ENCODE assay signal across 28 cellular contexts in genomic region chr2:181177376-181177775, GRCh38.
DNase-seq lines count a peak whose midpoint lies in the region; ATAC-seq and TF ChIP-seq lines count a peak whose summit lies in the region.
"Had no signal": no experiment of that assay in that cellular context is flagged by ENCODE, and none has a peak within 500 bp of the region (broad histone marks: within the 10 kb centered on the region; RNA-seq: fewer than 3 reads in every experiment).

No MANE protein-coding gene starts in this region.

- POLR2A ChIA-PET in CD8-positive, alpha-beta T cell (lab: Charles Lee): interaction anchor here (0.7 to 1.5 kb wide), 3 partner anchors 18 to 132 kb away, joined by 3 read pairs; no protein-coding TSS in a partner anchor

- peaks cover 14% of the 10 kb centered on the region for H3K9me3 Mint-ChIP-seq in T-helper 2 cell treated with Interferon-gamma antibody and Interleukin-4, amounts not matched to agents 5 μg/mL and 100 μg/mL, for 36 hours
- peaks cover 7% of the 10 kb centered on the region for H3K9me3 Mint-ChIP-seq in CD8-positive, alpha-beta T cell
- H3K9me3 Mint-ChIP-seq in activated T-helper 2 cell treated with anti-CD3 and anti-CD28 coated beads, Interferon-gamma antibody, Interleukin-2, Interleukin-4, amounts not matched to agents 10 μg/mL and 5 μg/mL and 100 μg/mL, durations not matched to agents 14 hours and 24 hours and 36 hours: peaks cover 11% of the 10 kb centered on the region
- H3K9me3 Mint-ChIP-seq: activated B cell treated with CpG ODN at 0.5 μM for 24 hours, nephron had no signal

- H3K9me3 ChIP-seq in CD8-positive, alpha-beta T cell (ENCODE audit: low read length): no peaks in the 10 kb centered on the region
- H3K9me3 ChIP-seq: mucosa of descending colon, upper lobe of left lung had no signal

- no peaks in the 10 kb centered on the region for H3K27me3 ChIP-seq in CD8-positive, alpha-beta T cell (ENCODE audit: insufficient read depth, low read length)
- H3K27me3 ChIP-seq: brain microvascular endothelial cell, upper lobe of left lung had no signal

- peak overlapping the region; percentile 88 for H3K27ac Mint-ChIP-seq in T-helper 2 cell treated with Interferon-gamma antibody and Interleukin-4, amounts not matched to agents 5 μg/mL and 100 μg/mL, for 36 hours
- H3K27ac Mint-ChIP-seq in CD8-positive, alpha-beta T cell: peak overlapping the region; percentile 15
- H3K27ac Mint-ChIP-seq in activated T-helper 2 cell treated with anti-CD3 and anti-CD28 coated beads, Interferon-gamma antibody, Interleukin-2, Interleukin-4, amounts not matched to agents 10 μg/mL and 5 μg/mL and 100 μg/mL, durations not matched to agents 14 hours and 24 hours and 36 hours: peak overlapping the region; percentile 69
- H3K27ac Mint-ChIP-seq: activated B cell treated with CpG ODN at 0.5 μM for 24 hours, nephron had no signal

- peak overlapping the region; percentile 51 for H3K4me3 Mint-ChIP-seq in T-helper 2 cell treated with Interferon-gamma antibody and Interleukin-4, amounts not matched to agents 5 μg/mL and 100 μg/mL, for 36 hours
- no peak overlapping the region for H3K4me3 Mint-ChIP-seq in CD8-positive, alpha-beta T cell
- H3K4me3 Mint-ChIP-seq in activated T-helper 2 cell treated with anti-CD3 and anti-CD28 coated beads, Interferon-gamma antibody, Interleukin-2, Interleukin-4, amounts not matched to agents 10 μg/mL and 5 μg/mL and 100 μg/mL, durations not matched to agents 14 hours and 24 hours and 36 hours (ENCODE audit: low read depth): no peak overlapping the region
- H3K4me3 Mint-ChIP-seq: activated B cell treated with CpG ODN at 0.5 μM for 24 hours, nephron had no signal

- TF ChIP-seq CTCF in CD8-positive, alpha-beta T cell (IDR thresholded peaks at IDR 0.05): no peak

- intact Hi-C loops in CD8-positive, alpha-beta T cell (cut with DNase I, micrococcal nuclease): loop anchor here in 1 of 2 experiments (2.0 to 5.0 kb wide), 3 partner anchors 13 to 35 kb away; no protein-coding TSS in a partner anchor
- intact Hi-C loops in activated T-helper 2 cell treated with anti-CD3 and anti-CD28 coated beads, Interferon-gamma antibody, Interleukin-2, Interleukin-4, amounts not matched to agents 10 μg/mL and 5 μg/mL and 100 μg/mL, durations not matched to agents 14 hours and 24 hours and 36 hours (cut with micrococcal nuclease): loop anchor here (1.0 to 10.0 kb wide), 3 partner anchors 8 to 617 kb away; no protein-coding TSS in a partner anchor

- DNase-seq in T-helper 2 cell treated with Interferon-gamma antibody and Interleukin-4, amounts not matched to agents 5 μg/mL and 100 μg/mL, for 36 hours (ENCODE audit: low spot score): no peak
- DNase-seq in T-helper 2 cell (no peak), iris pigment epithelial cell (ENCODE audit: low read depth) (peak; percentile 47), anterior cingulate cortex (lab: John Stamatoyannopoulos, UW) (no peak), NCI-H226 (no peak), amniotic stem cell (lab: John Stamatoyannopoulos, UW) (no peak)
- DNase-seq in CD8-positive, alpha-beta T cell: no peak
- DNase-seq in activated T-helper 2 cell treated with anti-CD3 and anti-CD28 coated beads, Interferon-gamma antibody, Interleukin-2, Interleukin-4, amounts not matched to agents 10 μg/mL and 5 μg/mL and 100 μg/mL, durations not matched to agents 14 hours and 24 hours and 36 hours (ENCODE audit: low spot score): no peak
- DNase-seq: 8988T; activated B cell treated with CpG ODN at 0.5 μM for 24 hours; activated CD4-positive, alpha-beta T cell treated with anti-CD3 and anti-CD28 coated beads, Interleukin-2, amount 50 U/mL, for 1 hour; activated naive CD8-positive, alpha-beta T cell treated with anti-CD3 and anti-CD28 coated beads, Interleukin-2, amount 10 ng/mL, durations not matched to agents 7 days and 5 days; brain microvascular endothelial cell; cerebellar nuclear complex; hypothalamus; left colon; mammary epithelial cell; mucosa of descending colon; NCI-H1092; NCI-H1694; NCI-H446 treated with DMSO at 0.1 percent for 48 hours; NCI-H82; stimulated activated CD4-positive, alpha-beta T cell treated with anti-CD3 and anti-CD28 coated beads, Interleukin-15, amount 100 ng/mL, for 24 hours; stimulated activated CD4-positive, alpha-beta T cell treated with anti-CD3 and anti-CD28 coated beads, Interleukin-4, amount 100 ng/mL, for 4 hours; substantia nigra; SW 1271; upper lobe of left lung had no signal

- peaks cover 16% of the 10 kb centered on the region for H3K4me1 ChIP-seq in CD8-positive, alpha-beta T cell (ENCODE audit: insufficient read depth, low read length)
- H3K4me1 ChIP-seq: upper lobe of left lung had no signal

- peaks cover 46% of the 10 kb centered on the region for H3K36me3 Mint-ChIP-seq in T-helper 2 cell treated with Interferon-gamma antibody and Interleukin-4, amounts not matched to agents 5 μg/mL and 100 μg/mL, for 36 hours (ENCODE audit: low read depth)
- peaks cover 23% of the 10 kb centered on the region for H3K36me3 Mint-ChIP-seq in CD8-positive, alpha-beta T cell
- H3K36me3 Mint-ChIP-seq in activated T-helper 2 cell treated with anti-CD3 and anti-CD28 coated beads, Interferon-gamma antibody, Interleukin-2, Interleukin-4, amounts not matched to agents 10 μg/mL and 5 μg/mL and 100 μg/mL, durations not matched to agents 14 hours and 24 hours and 36 hours (ENCODE audit: low read depth): peaks cover 45% of the 10 kb centered on the region

- no peak for ATAC-seq in CD8-positive, alpha-beta T cell
- ATAC-seq: left colon, mucosa of descending colon had no signal

- no peak overlapping the region for H3K27ac ChIP-seq in CD8-positive, alpha-beta T cell (ENCODE audit: low read depth, low read length)
- H3K27ac ChIP-seq: brain microvascular endothelial cell, upper lobe of left lung had no signal

- no peaks in the 10 kb centered on the region for H3K36me3 ChIP-seq in CD8-positive, alpha-beta T cell (ENCODE audit: insufficient read depth, low read length)
- H3K36me3 ChIP-seq: brain microvascular endothelial cell, upper lobe of left lung had no signal

- CTCF ChIA-PET in CD8-positive, alpha-beta T cell (lab: Charles Lee): interaction anchor here (0.8 to 2.2 kb wide), 4 partner anchors 14 to 440 kb away, joined by 3 to 8 read pairs (median 4); no protein-coding TSS in a partner anchor

- no peak overlapping the region for H3K4me3 ChIP-seq in CD8-positive, alpha-beta T cell (ENCODE audit: low read depth, low read length)
- H3K4me3 ChIP-seq: mucosa of descending colon, upper lobe of left lung had no signal

- H3K27me3 Mint-ChIP-seq in T-helper 2 cell treated with Interferon-gamma antibody and Interleukin-4, amounts not matched to agents 5 μg/mL and 100 μg/mL, for 36 hours (ENCODE audit: low read depth): no peaks in the 10 kb centered on the region
- no peaks in the 10 kb centered on the region for H3K27me3 Mint-ChIP-seq in CD8-positive, alpha-beta T cell (ENCODE audit: low read depth)
- no peaks in the 10 kb centered on the region for H3K27me3 Mint-ChIP-seq in activated T-helper 2 cell treated with anti-CD3 and anti-CD28 coated beads, Interferon-gamma antibody, Interleukin-2, Interleukin-4, amounts not matched to agents 10 μg/mL and 5 μg/mL and 100 μg/mL, durations not matched to agents 14 hours and 24 hours and 36 hours (ENCODE audit: low read depth)
- H3K27me3 Mint-ChIP-seq: activated B cell treated with CpG ODN at 0.5 μM for 24 hours; activated naive CD8-positive, alpha-beta T cell treated with anti-CD3 and anti-CD28 coated beads, Interleukin-2, amount 10 ng/mL, durations not matched to agents 7 days and 5 days had no signal

- peaks cover 51% of the 10 kb centered on the region for H3K4me1 Mint-ChIP-seq in T-helper 2 cell treated with Interferon-gamma antibody and Interleukin-4, amounts not matched to agents 5 μg/mL and 100 μg/mL, for 36 hours (ENCODE audit: low read depth)
- H3K4me1 Mint-ChIP-seq in CD8-positive, alpha-beta T cell (ENCODE audit: low read depth): peaks cover 57% of the 10 kb centered on the region
- peaks cover 53% of the 10 kb centered on the region for H3K4me1 Mint-ChIP-seq in activated T-helper 2 cell treated with anti-CD3 and anti-CD28 coated beads, Interferon-gamma antibody, Interleukin-2, Interleukin-4, amounts not matched to agents 10 μg/mL and 5 μg/mL and 100 μg/mL, durations not matched to agents 14 hours and 24 hours and 36 hours (ENCODE audit: low read depth)

Comparison
In these comparisons a context has a peak if more than half of its experiments do, and no peak if none do; other contexts are left out.
1. H3K27ac Mint-ChIP-seq: peak in every context shown above with its lines; median percentile 88 in T-helper 2 cell treated with Interferon-gamma antibody and Interleukin-4, amounts not matched to agents 5 μg/mL and 100 μg/mL, for 36 hours; 69 in activated T-helper 2 cell treated with anti-CD3 and anti-CD28 coated beads, Interferon-gamma antibody, Interleukin-2, Interleukin-4, amounts not matched to agents 10 μg/mL and 5 μg/mL and 100 μg/mL, durations not matched to agents 14 hours and 24 hours and 36 hours; 15 in CD8-positive, alpha-beta T cell.